19 cellular contexts compared by ENCODE assay signal in the genomic region with DNA sequence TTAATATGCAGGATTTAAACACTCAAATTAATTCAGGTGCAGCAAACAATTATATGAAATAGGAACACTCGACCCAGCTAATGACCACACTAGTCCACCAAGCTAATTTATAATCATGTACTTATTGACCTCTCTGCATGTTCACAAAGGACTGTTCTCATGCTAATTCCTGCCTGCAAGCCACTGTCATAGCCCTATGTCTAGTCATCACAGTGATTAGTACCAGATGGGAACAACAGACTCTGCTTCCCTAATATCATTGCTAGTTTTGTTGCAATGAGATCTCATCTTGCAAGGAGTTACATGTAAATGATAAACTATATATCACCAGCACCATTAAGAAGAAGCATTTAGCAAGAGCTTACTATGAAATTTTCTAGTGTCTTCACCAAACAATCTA.
DNase-seq lines count a peak whose midpoint lies in the region; ATAC-seq, FAIRE-seq and TF ChIP-seq lines count a peak whose summit lies in the region.
"Had no signal": no experiment of that assay in that cellular context is flagged by ENCODE, and none has a peak within 500 bp of the region (broad histone marks: within the 10 kb centered on the region; RNA-seq: fewer than 3 reads in every experiment).

No MANE protein-coding gene starts in this region.

- no peak for TF ChIP-seq POLR2A in H54 (IDR thresholded peaks at IDR 0.05; ENCODE audit: low read depth, low read length)

- peak; percentile 11 for FAIRE-seq in H54 (lab: Jason Lieb, UNC)
- FAIRE-seq: A549, endometrium, HepG2, keratinocyte had no signal

- DNase-seq in AG08395 (ENCODE audit: low spot score) (peak; percentile 59), H54 (ENCODE audit: insufficient read length, low spot score) (no peak), RPMI7951 (ENCODE audit: low read depth) (peak; percentile 80), fibroblast of the conjunctiva (ENCODE audit: low read depth) (peak; percentile 43), NCI-H2081 treated with DMSO at 0.1 percent for 48 hours (lab: John Stamatoyannopoulos, UW) (no peak), T-helper 9 cell (no peak)
- DNase-seq: activated CD4-positive, CD25-positive, alpha-beta regulatory T cell; activated gamma-delta T cell; Caco-2; NK-92 treated with Interleukin-12 subunit alpha and Interleukin-12 subunit beta, amount 100 ng/mL, for 24 hours; stimulated activated naive B cell treated with anti-CD40 and anti-IgM and Interleukin-4, amounts not matched to agents 10 μg/mL and 1 μg/mL and 100 μg/mL, for 72 hours; upper lobe of left lung had no signal

- ATAC-seq in HG02938 (IDR thresholded peaks at IDR 0.05; ENCODE audit: unreplicated experiment): no peak
- no peak for ATAC-seq in GM21723 (IDR thresholded peaks at IDR 0.05; ENCODE audit: unreplicated experiment)
- ATAC-seq: A549; HepG2; natural killer cell treated with Interleukin-12 subunit alpha and Interleukin-12 subunit beta and Interleukin-15 and Interleukin-18, amount 100 ng/mL, for 72 hours; stimulated activated naive B cell treated with anti-CD40 and anti-IgM and Interleukin-4, amounts not matched to agents 10 μg/mL and 1 μg/mL and 100 μg/mL, for 72 hours had no signal

Comparison
In these comparisons a context has a peak if more than half of its experiments do, and no peak if none do; other contexts are left out.
1. DNase-seq: peak in AG08395 (single experiment), RPMI7951 (single experiment) and fibroblast of the conjunctiva (single experiment); none in H54 (single experiment), NCI-H2081 treated with DMSO at 0.1 percent for 48 hours (single experiment) and T-helper 9 cell (single experiment).